In the genomic region with DNA sequence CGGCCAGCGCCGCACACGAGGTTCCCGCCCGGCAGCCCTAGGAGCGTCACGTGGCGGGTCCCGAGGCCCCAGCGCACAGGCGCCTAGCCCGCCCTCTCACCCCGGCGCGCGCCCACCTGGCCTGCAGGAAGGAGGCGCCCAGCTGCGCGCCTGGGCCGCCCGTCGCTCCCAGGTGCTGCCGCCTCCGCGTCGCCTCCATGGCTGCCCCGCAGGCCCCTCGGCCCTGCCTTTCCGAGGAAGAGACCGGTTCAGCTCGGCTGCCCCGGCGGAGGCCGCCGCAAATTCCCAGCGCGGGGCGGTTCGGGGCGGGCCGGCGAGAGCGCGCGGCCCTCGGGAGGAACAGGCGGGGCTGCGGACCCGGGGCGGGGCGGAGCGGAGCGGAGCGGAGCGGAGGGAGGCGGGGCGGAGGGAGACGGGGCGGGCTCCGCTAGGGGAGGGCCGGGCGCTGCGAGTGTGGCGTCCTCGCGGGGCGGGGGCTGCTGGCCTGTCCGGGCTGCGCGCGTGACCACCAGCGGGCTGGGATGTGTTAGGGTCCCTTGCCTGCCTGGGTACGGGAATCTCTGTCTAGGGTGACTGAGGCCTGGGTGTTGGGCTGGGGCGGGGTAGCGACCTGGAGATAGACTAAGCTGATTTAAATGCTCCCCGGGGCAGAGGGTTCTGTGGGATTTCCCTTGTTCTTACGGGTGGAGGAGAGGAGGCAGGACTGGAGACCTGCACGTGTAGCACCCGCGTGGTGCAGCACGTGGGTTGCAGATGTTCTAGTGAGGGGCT, we compare ENCODE assay signal across 1 cellular context.
A peak's percentile ranks its signal among the peaks of the same experiment; 100 is the strongest.
TF ChIP-seq lines count a peak whose summit lies in the region.

A gene (minus strand): TSS at position 343 of the 771 bp plus-strand sequence. CDS start 144 bp downstream, at position 199.

TF ChIP-seq in HepG2, 621 proteins besides CTCF, POLR2A, EP300 and RAD21 (continued from another document and continues in another):
- TF ChIP-seq, protein P1, sequence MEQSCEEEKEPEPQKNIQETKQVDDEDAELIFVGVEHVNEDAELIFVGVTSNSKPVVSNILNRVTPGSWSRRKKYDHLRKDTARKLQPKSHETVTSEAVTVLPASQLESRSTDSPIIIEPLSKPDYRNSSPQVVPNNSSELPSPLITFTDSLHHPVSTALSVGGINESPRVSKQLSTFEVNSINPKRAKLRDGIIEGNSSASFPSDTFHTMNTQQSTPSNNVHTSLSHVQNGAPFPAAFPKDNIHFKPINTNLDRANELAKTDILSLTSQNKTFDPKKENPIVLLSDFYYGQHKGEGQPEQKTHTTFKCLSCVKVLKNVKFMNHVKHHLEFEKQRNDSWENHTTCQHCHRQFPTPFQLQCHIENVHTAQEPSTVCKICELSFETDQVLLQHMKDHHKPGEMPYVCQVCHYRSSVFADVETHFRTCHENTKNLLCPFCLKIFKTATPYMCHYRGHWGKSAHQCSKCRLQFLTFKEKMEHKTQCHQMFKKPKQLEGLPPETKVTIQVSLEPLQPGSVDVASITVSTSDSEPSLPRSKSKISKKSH (CRISPR knock-in tag; IDR thresholded peaks at IDR 0.05; ENCODE audit: borderline replicate concordance), result peak; percentile 71; the same call in 1 of the 2 replicates
- TF ChIP-seq, protein P2, sequence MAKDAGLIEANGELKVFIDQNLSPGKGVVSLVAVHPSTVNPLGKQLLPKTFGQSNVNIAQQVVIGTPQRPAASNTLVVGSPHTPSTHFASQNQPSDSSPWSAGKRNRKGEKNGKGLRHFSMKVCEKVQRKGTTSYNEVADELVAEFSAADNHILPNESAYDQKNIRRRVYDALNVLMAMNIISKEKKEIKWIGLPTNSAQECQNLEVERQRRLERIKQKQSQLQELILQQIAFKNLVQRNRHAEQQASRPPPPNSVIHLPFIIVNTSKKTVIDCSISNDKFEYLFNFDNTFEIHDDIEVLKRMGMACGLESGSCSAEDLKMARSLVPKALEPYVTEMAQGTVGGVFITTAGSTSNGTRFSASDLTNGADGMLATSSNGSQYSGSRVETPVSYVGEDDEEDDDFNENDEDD (CRISPR knock-in tag; IDR thresholded peaks at IDR 0.05; ENCODE audit: borderline replicate concordance), result peak; percentile 99
- TF ChIP-seq ZSCAN20 (CRISPR knock-in tag; IDR thresholded peaks at IDR 0.05; ENCODE audit: borderline replicate concordance) (no peak; the same call in 1 of the 2 replicates), ATF7-NPFF (CRISPR knock-in tag; IDR thresholded peaks at IDR 0.05; ENCODE audit: low read depth) (peak; percentile 95), IRX3 (CRISPR knock-in tag; IDR thresholded peaks at IDR 0.05; ENCODE audit: borderline replicate concordance, low read depth) (peak; percentile 78; the same call in 1 of the 2 replicates), GATAD1 (CRISPR knock-in tag; IDR thresholded peaks at IDR 0.05) (0 out of 2 replicates have a peak, but pooled peaks have one; percentile 13), ZBTB7B (CRISPR knock-in tag; IDR thresholded peaks at IDR 0.05) (0 out of 2 replicates have a peak, but pooled peaks have one; percentile 16), ARID2 (CRISPR knock-in tag; IDR thresholded peaks at IDR 0.05; ENCODE audit: borderline replicate concordance) (0 out of 2 replicates have a peak, but pooled peaks have one; percentile 2), ZNF589 (CRISPR knock-in tag; conservative IDR thresholded peaks at IDR 0.05) (peak; percentile 59; the same call in 1 of the 2 replicates), PAX8 (CRISPR knock-in tag; IDR thresholded peaks at IDR 0.05; ENCODE audit: borderline replicate concordance) (no peak; the same call in 1 of the 2 replicates), ZNF232 (CRISPR knock-in tag; IDR thresholded peaks at IDR 0.05; ENCODE audit: borderline replicate concordance) (peak; percentile 84; the same call in 1 of the 2 replicates), ZNF441 (CRISPR knock-in tag; IDR thresholded peaks at IDR 0.05; ENCODE audit: borderline replicate concordance) (peak; percentile 68), POLR2G (IDR thresholded peaks at IDR 0.05; ENCODE audit: low read depth, low read length) (peak; percentile 82; the same call in 1 of the 2 replicates), ZNF75D (CRISPR knock-in tag; IDR thresholded peaks at IDR 0.05; ENCODE audit: borderline replicate concordance) (no peak), GFI1 (CRISPR knock-in tag; IDR thresholded peaks at IDR 0.05; ENCODE audit: borderline replicate concordance) (peak; percentile 78; the same call in 1 of the 2 replicates), ZNF773 (CRISPR knock-in tag; IDR thresholded peaks at IDR 0.05; ENCODE audit: borderline replicate concordance) (peak; percentile 88; the same call in 1 of the 2 replicates), ZFP36L1 (CRISPR knock-in tag; IDR thresholded peaks at IDR 0.05) (no peak; the same call in 1 of the 2 replicates), AKAP8 (CRISPR knock-in tag; IDR thresholded peaks at IDR 0.05) (peak; percentile 71; the same call in 1 of the 2 replicates), IRF2 (CRISPR knock-in tag; IDR thresholded peaks at IDR 0.05) (peak; percentile 15; the same call in 1 of the 2 replicates), HOXD1 (CRISPR knock-in tag; IDR thresholded peaks at IDR 0.05) (no peak; the same call in 1 of the 2 replicates), ZNF543 (CRISPR knock-in tag; IDR thresholded peaks at IDR 0.05) (peak; percentile 95; the same call in 1 of the 2 replicates), MXI1 (IDR thresholded peaks at IDR 0.05; ENCODE audit: borderline replicate concordance, low read depth, low read length) (peak; percentile 71; the same call in 1 of the 3 replicates), CBX5 (CRISPR knock-in tag; IDR thresholded peaks at IDR 0.05; ENCODE audit: borderline replicate concordance) (no peak), ZBTB21 (CRISPR knock-in tag; IDR thresholded peaks at IDR 0.05) (no peak)
- TF ChIP-seq, protein P3, sequence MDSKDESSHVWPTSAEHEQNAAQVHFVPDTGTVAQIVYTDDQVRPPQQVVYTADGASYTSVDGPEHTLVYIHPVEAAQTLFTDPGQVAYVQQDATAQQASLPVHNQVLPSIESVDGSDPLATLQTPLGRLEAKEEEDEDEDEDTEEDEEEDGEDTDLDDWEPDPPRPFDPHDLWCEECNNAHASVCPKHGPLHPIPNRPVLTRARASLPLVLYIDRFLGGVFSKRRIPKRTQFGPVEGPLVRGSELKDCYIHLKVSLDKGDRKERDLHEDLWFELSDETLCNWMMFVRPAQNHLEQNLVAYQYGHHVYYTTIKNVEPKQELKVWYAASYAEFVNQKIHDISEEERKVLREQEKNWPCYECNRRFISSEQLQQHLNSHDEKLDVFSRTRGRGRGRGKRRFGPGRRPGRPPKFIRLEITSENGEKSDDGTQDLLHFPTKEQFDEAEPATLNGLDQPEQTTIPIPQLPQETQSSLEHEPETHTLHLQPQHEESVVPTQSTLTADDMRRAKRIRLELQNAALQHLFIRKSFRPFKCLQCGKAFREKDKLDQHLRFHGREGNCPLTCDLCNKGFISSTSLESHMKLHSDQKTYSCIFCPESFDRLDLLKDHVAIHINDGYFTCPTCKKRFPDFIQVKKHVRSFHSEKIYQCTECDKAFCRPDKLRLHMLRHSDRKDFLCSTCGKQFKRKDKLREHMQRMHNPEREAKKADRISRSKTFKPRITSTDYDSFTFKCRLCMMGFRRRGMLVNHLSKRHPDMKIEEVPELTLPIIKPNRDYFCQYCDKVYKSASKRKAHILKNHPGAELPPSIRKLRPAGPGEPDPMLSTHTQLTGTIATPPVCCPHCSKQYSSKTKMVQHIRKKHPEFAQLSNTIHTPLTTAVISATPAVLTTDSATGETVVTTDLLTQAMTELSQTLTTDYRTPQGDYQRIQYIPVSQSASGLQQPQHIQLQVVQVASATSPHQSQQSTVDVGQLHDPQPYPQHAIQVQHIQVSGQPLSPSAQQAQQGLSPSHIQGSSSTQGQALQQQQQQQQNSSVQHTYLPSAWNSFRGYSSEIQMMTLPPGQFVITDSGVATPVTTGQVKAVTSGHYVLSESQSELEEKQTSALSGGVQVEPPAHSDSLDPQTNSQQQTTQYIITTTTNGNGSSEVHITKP (CRISPR knock-in tag; IDR thresholded peaks at IDR 0.05; ENCODE audit: low read depth), result no peak
- TF ChIP-seq, protein P4, sequence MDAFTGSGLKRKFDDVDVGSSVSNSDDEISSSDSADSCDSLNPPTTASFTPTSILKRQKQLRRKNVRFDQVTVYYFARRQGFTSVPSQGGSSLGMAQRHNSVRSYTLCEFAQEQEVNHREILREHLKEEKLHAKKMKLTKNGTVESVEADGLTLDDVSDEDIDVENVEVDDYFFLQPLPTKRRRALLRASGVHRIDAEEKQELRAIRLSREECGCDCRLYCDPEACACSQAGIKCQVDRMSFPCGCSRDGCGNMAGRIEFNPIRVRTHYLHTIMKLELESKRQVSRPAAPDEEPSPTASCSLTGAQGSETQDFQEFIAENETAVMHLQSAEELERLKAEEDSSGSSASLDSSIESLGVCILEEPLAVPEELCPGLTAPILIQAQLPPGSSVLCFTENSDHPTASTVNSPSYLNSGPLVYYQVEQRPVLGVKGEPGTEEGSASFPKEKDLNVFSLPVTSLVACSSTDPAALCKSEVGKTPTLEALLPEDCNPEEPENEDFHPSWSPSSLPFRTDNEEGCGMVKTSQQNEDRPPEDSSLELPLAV (CRISPR knock-in tag; conservative IDR thresholded peaks at IDR 0.05; ENCODE audit: low read depth), result peak; percentile 86; the same call in 1 of the 2 replicates
- TF ChIP-seq, protein P5, sequence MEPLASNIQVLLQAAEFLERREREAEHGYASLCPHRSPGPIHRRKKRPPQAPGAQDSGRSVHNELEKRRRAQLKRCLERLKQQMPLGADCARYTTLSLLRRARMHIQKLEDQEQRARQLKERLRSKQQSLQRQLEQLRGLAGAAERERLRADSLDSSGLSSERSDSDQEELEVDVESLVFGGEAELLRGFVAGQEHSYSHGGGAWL (CRISPR knock-in tag; IDR thresholded peaks at IDR 0.05), result peak; percentile 83; the same call in 1 of the 2 replicates
- TF ChIP-seq, protein P6, sequence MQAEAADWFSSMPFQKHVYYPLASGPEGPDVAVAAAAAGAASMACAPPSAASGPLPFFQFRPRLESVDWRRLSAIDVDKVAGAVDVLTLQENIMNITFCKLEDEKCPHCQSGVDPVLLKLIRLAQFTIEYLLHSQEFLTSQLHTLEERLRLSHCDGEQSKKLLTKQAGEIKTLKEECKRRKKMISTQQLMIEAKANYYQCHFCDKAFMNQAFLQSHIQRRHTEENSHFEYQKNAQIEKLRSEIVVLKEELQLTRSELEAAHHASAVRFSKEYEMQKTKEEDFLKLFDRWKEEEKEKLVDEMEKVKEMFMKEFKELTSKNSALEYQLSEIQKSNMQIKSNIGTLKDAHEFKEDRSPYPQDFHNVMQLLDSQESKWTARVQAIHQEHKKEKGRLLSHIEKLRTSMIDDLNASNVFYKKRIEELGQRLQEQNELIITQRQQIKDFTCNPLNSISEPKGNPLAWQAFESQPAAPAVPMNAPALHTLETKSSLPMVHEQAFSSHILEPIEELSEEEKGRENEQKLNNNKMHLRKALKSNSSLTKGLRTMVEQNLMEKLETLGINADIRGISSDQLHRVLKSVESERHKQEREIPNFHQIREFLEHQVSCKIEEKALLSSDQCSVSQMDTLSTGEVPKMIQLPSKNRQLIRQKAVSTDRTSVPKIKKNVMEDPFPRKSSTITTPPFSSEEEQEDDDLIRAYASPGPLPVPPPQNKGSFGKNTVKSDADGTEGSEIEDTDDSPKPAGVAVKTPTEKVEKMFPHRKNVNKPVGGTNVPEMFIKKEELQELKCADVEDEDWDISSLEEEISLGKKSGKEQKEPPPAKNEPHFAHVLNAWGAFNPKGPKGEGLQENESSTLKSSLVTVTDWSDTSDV (CRISPR knock-in tag; IDR thresholded peaks at IDR 0.05), result 0 out of 2 replicates have a peak, but pooled peaks have one; percentile 49
- TF ChIP-seq, protein P7, sequence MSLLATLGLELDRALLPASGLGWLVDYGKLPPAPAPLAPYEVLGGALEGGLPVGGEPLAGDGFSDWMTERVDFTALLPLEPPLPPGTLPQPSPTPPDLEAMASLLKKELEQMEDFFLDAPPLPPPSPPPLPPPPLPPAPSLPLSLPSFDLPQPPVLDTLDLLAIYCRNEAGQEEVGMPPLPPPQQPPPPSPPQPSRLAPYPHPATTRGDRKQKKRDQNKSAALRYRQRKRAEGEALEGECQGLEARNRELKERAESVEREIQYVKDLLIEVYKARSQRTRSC (CRISPR knock-in tag; IDR thresholded peaks at IDR 0.05; ENCODE audit: low read depth), result peak; percentile 76; the same call in 1 of the 2 replicates
- TF ChIP-seq, protein P8, sequence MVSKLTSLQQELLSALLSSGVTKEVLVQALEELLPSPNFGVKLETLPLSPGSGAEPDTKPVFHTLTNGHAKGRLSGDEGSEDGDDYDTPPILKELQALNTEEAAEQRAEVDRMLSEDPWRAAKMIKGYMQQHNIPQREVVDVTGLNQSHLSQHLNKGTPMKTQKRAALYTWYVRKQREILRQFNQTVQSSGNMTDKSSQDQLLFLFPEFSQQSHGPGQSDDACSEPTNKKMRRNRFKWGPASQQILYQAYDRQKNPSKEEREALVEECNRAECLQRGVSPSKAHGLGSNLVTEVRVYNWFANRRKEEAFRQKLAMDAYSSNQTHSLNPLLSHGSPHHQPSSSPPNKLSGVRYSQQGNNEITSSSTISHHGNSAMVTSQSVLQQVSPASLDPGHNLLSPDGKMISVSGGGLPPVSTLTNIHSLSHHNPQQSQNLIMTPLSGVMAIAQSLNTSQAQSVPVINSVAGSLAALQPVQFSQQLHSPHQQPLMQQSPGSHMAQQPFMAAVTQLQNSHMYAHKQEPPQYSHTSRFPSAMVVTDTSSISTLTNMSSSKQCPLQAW (CRISPR knock-in tag; IDR thresholded peaks at IDR 0.05), result no peak
- TF ChIP-seq, protein P9, sequence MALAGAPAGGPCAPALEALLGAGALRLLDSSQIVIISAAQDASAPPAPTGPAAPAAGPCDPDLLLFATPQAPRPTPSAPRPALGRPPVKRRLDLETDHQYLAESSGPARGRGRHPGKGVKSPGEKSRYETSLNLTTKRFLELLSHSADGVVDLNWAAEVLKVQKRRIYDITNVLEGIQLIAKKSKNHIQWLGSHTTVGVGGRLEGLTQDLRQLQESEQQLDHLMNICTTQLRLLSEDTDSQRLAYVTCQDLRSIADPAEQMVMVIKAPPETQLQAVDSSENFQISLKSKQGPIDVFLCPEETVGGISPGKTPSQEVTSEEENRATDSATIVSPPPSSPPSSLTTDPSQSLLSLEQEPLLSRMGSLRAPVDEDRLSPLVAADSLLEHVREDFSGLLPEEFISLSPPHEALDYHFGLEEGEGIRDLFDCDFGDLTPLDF (CRISPR knock-in tag; IDR thresholded peaks at IDR 0.05), result peak; percentile 76
- TF ChIP-seq, protein P10, sequence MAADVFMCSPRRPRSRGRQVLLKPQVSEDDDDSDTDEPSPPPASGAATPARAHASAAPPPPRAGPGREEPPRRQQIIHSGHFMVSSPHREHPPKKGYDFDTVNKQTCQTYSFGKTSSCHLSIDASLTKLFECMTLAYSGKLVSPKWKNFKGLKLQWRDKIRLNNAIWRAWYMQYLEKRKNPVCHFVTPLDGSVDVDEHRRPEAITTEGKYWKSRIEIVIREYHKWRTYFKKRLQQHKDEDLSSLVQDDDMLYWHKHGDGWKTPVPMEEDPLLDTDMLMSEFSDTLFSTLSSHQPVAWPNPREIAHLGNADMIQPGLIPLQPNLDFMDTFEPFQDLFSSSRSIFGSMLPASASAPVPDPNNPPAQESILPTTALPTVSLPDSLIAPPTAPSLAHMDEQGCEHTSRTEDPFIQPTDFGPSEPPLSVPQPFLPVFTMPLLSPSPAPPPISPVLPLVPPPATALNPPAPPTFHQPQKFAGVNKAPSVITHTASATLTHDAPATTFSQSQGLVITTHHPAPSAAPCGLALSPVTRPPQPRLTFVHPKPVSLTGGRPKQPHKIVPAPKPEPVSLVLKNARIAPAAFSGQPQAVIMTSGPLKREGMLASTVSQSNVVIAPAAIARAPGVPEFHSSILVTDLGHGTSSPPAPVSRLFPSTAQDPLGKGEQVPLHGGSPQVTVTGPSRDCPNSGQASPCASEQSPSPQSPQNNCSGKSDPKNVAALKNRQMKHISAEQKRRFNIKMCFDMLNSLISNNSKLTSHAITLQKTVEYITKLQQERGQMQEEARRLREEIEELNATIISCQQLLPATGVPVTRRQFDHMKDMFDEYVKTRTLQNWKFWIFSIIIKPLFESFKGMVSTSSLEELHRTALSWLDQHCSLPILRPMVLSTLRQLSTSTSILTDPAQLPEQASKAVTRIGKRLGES (CRISPR knock-in tag; IDR thresholded peaks at IDR 0.05; ENCODE audit: borderline replicate concordance), result peak; percentile 91
